In the genomic region with DNA sequence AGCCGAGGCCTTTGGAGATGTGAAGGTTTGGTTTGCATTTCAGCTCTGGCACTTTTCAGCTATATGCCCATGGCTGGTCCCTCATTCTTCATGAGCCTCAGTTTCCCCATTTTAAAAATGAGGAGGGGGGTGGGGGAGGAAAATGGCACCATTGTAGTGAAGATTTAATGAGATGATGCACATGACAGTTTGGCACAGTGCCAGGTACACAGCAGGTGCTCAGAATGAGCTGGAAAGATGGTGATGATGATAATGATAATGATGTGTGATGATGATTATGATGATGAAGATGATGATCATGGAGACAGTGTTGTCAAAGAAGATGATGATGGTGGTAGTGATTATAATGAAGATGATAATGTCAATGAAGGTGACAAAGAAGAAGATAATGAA, we compare ENCODE assay signal across 36 cellular contexts. TPM values are rescaled to one million over a fixed set of nuclear protein-coding genes. Genes with fewer than 3 reads are reported as not detected.
"Had no signal": no experiment of that assay in that cellular context is flagged by ENCODE, and none has a peak within 500 bp of the region (broad histone marks: within the 10 kb centered on the region; RNA-seq: fewer than 3 reads in every experiment).

No MANE protein-coding gene starts in this region.

- H3K27me3 ChIP-seq: body of pancreas had no signal

- H3K4me3 Mint-ChIP-seq: activated B cell treated with CpG ODN at 0.5 μM for 24 hours; activated CD8-positive, alpha-beta T cell treated with anti-CD3 and anti-CD28 coated beads for 36 hours; activated naive CD4-positive, alpha-beta T cell treated with anti-CD3 and anti-CD28 coated beads for 36 hours; activated naive CD4-positive, alpha-beta T cell treated with anti-CD3 and anti-CD28 coated beads, Interleukin-2, amount 50 U/mL, for 24 hours; activated naive CD8-positive, alpha-beta T cell treated with anti-CD3 and anti-CD28 coated beads for 36 hours; activated naive CD8-positive, alpha-beta T cell treated with anti-CD3 and anti-CD28 coated beads, Interleukin-2, amount 50 U/mL, for 24 hours; activated T-cell treated with anti-CD3 and anti-CD28 coated beads, Interleukin-2, amount 50 U/mL, for 4 hours; effector memory CD8-positive, alpha-beta T cell; T-helper 17 cell; T-helper 2 cell treated with Interferon-gamma antibody and Interleukin-4, amounts not matched to agents 5 μg/mL and 100 μg/mL, for 36 hours had no signal

- H3K9me3 ChIP-seq: adrenal gland, body of pancreas, esophagus muscularis mucosa, gastroesophageal sphincter, heart right ventricle had no signal

- H3K4me3 ChIP-seq: adrenal gland, body of pancreas, esophagus muscularis mucosa, gastroesophageal sphincter, heart right ventricle had no signal

- ATAC-seq: activated CD4-positive, CD25-positive, alpha-beta regulatory T cell treated with anti-CD3 and anti-CD28 coated beads, Interleukin-2, amount 50 U/mL, for 24 hours; activated CD8-positive, alpha-beta T cell treated with anti-CD3 and anti-CD28 coated beads for 36 hours; activated naive CD8-positive, alpha-beta T cell treated with anti-CD3 and anti-CD28 coated beads, Interleukin-2, amount 50 U/mL, for 24 hours; activated T-cell treated with anti-CD3 and anti-CD28 coated beads, Interleukin-2, amount 50 U/mL, for 4 hours; body of pancreas; effector memory CD8-positive, alpha-beta T cell; gastroesophageal sphincter; heart right ventricle; T-helper 17 cell had no signal

- H3K36me3 Mint-ChIP-seq: activated naive CD4-positive, alpha-beta T cell treated with anti-CD3 and anti-CD28 coated beads, Interleukin-2, amount 50 U/mL, for 24 hours; activated naive CD8-positive, alpha-beta T cell treated with anti-CD3 and anti-CD28 coated beads for 36 hours had no signal

- H3K4me1 ChIP-seq: adrenal gland, body of pancreas, esophagus muscularis mucosa, gastroesophageal sphincter, heart right ventricle had no signal

- H3K36me3 ChIP-seq: adrenal gland, esophagus muscularis mucosa, gastroesophageal sphincter, heart right ventricle, WERI-Rb-1 had no signal

- H3K27ac Mint-ChIP-seq: activated B cell treated with CpG ODN at 0.5 μM for 24 hours; activated CD8-positive, alpha-beta T cell treated with anti-CD3 and anti-CD28 coated beads for 36 hours; activated naive CD4-positive, alpha-beta T cell treated with anti-CD3 and anti-CD28 coated beads for 36 hours; activated naive CD4-positive, alpha-beta T cell treated with anti-CD3 and anti-CD28 coated beads, Interleukin-2, amount 50 U/mL, for 24 hours; activated naive CD8-positive, alpha-beta T cell treated with anti-CD3 and anti-CD28 coated beads for 36 hours; activated naive CD8-positive, alpha-beta T cell treated with anti-CD3 and anti-CD28 coated beads, Interleukin-2, amount 50 U/mL, for 24 hours; activated T-helper 2 cell treated with anti-CD3 and anti-CD28 coated beads, Interferon-gamma antibody, Interleukin-2, Interleukin-4, amounts not matched to agents 10 μg/mL and 5 μg/mL and 100 μg/mL, durations not matched to agents 14 hours and 24 hours and 36 hours; effector memory CD8-positive, alpha-beta T cell; T-helper 17 cell; T-helper 2 cell treated with Interferon-gamma antibody and Interleukin-4, amounts not matched to agents 5 μg/mL and 100 μg/mL, for 36 hours had no signal

- DNase-seq: activated B cell treated with CpG ODN at 0.5 μM for 24 hours; activated CD4-positive, alpha-beta T cell treated with anti-CD3 and anti-CD28 coated beads for 48 hours; activated CD4-positive, alpha-beta T cell treated with anti-CD3 and anti-CD28 coated beads, Interleukin-2, amount 50 U/mL, for 1 hour; activated CD4-positive, alpha-beta T cell treated with anti-CD3 and anti-CD28 coated beads, Interleukin-2, amount 50 U/mL, for 48 hours; activated CD8-positive, alpha-beta memory T cell treated with anti-CD3 and anti-CD28 coated beads for 24 hours; activated CD8-positive, alpha-beta T cell treated with anti-CD3 and anti-CD28 coated beads for 36 hours; activated naive CD4-positive, alpha-beta T cell treated with anti-CD3 and anti-CD28 coated beads for 36 hours; activated naive CD8-positive, alpha-beta T cell treated with anti-CD3 and anti-CD28 coated beads for 36 hours; activated naive CD8-positive, alpha-beta T cell treated with anti-CD3 and anti-CD28 coated beads, Interleukin-2, amount 50 U/mL, for 24 hours; activated T-cell treated with anti-CD3 and anti-CD28 coated beads, Interleukin-2, amount 50 U/mL, for 4 hours; adrenal gland; amygdala; body of pancreas; caudate nucleus; cortex of kidney; dermis blood vessel endothelial cell; effector CD4-positive, alpha-beta T cell; effector memory CD8-positive, alpha-beta T cell; erythroblast; foreskin melanocyte; heart right ventricle; T-helper 17 cell; T1000; WERI-Rb-1 had no signal

- H3K4me1 Mint-ChIP-seq: activated B cell treated with CpG ODN at 0.5 μM for 24 hours; activated naive CD4-positive, alpha-beta T cell treated with anti-CD3 and anti-CD28 coated beads, Interleukin-2, amount 50 U/mL, for 24 hours; activated naive CD8-positive, alpha-beta T cell treated with anti-CD3 and anti-CD28 coated beads for 36 hours; activated naive CD8-positive, alpha-beta T cell treated with anti-CD3 and anti-CD28 coated beads, Interleukin-2, amount 50 U/mL, for 24 hours had no signal

- FAIRE-seq: colon had no signal

- H3K9me3 Mint-ChIP-seq: activated B cell treated with CpG ODN at 0.5 μM for 24 hours; activated CD8-positive, alpha-beta T cell treated with anti-CD3 and anti-CD28 coated beads for 36 hours; activated naive CD4-positive, alpha-beta T cell treated with anti-CD3 and anti-CD28 coated beads, Interleukin-2, amount 50 U/mL, for 24 hours; activated naive CD8-positive, alpha-beta T cell treated with anti-CD3 and anti-CD28 coated beads for 36 hours; activated naive CD8-positive, alpha-beta T cell treated with anti-CD3 and anti-CD28 coated beads, Interleukin-2, amount 50 U/mL, for 24 hours; activated T-cell treated with anti-CD3 and anti-CD28 coated beads, Interleukin-2, amount 50 U/mL, for 4 hours; activated T-helper 2 cell treated with anti-CD3 and anti-CD28 coated beads, Interferon-gamma antibody, Interleukin-2, Interleukin-4, amounts not matched to agents 10 μg/mL and 5 μg/mL and 100 μg/mL, durations not matched to agents 14 hours and 24 hours and 36 hours; effector memory CD8-positive, alpha-beta T cell had no signal

- H3K27ac ChIP-seq: adrenal gland, body of pancreas, esophagus muscularis mucosa, gastroesophageal sphincter, heart right ventricle, WERI-Rb-1 had no signal

RNA-seq across cellular contexts. Expression of gene FGF3, which starts 24.3 kb away (rescaled TPM):
- total RNA-seq: activated B cell treated with CpG ODN at 0.5 μM for 24 hours; activated CD8-positive, alpha-beta T cell treated with anti-CD3 and anti-CD28 coated beads for 36 hours; activated naive CD4-positive, alpha-beta T cell treated with anti-CD3 and anti-CD28 coated beads for 36 hours; activated naive CD8-positive, alpha-beta T cell treated with anti-CD3 and anti-CD28 coated beads for 36 hours; activated T-cell treated with anti-CD3 and anti-CD28 coated beads, Interleukin-2, amount 50 U/mL, for 4 hours; activated T-helper 2 cell treated with anti-CD3 and anti-CD28 coated beads, Interferon-gamma antibody, Interleukin-2, Interleukin-4, amounts not matched to agents 10 μg/mL and 5 μg/mL and 100 μg/mL, durations not matched to agents 14 hours and 24 hours and 36 hours; adrenal gland; aorta; body of pancreas; chondrocyte; dermis blood vessel endothelial cell; esophagus muscularis mucosa; fibroblast of lung; fibroblast of villous mesenchyme; gastroesophageal sphincter; glomerular endothelial cell; heart right ventricle; T-helper 17 cell had no signal
- polyA plus RNA-seq: adrenal gland, aorta, fibroblast of lung, heart right ventricle had no signal
